In the genomic region with DNA sequence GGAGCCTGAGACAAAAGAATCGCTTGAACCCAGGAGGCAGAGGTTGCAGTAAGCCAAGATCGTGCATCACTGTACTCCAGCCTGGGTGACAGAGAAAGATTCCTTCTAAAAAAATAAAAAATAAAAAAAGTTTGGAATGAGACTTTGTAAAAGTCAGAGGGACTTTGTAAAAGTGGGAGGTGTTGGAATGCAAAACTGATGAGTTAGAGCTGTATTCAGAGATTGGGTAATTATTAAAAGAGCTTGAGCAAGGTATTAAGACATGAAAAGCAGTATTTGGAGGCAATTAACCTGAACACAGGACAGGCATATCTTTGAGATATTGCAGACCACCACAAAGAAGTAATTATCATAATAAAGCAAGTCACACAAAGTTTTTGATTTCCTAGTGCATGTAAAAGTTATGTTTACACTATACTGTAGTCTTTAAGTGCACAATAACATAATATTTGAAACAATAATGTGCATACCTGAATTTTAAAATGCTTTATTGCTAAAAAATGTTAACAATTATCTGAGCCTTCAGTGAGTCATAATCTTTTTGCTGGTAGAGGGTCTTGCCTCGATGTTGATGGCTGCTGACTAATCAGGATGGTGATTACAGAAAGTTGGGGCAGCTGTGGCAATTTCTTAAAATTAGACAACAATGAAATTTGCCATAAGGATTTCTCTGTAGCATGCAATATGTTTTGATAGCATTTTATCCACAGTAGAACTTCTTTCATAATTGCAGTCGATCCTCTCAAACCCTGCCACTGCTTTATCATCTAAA, we compare ENCODE assay signal across 16 cellular contexts.
"Had no signal": no experiment of that assay in that cellular context is flagged by ENCODE, and none has a peak within 500 bp of the region (broad histone marks: within the 10 kb centered on the region; RNA-seq: fewer than 3 reads in every experiment).

No MANE protein-coding gene starts in this region.

- FAIRE-seq: pancreas had no signal

- H3K9me3 ChIP-seq: pancreas, stomach, thoracic aorta had no signal

- H3K9me3 Mint-ChIP-seq: activated naive CD4-positive, alpha-beta T cell treated with anti-CD3 and anti-CD28 coated beads, Interleukin-2, amount 50 U/mL, for 24 hours; neural crest cell had no signal

- H3K27ac Mint-ChIP-seq: activated naive CD4-positive, alpha-beta T cell treated with anti-CD3 and anti-CD28 coated beads, Interleukin-2, amount 50 U/mL, for 24 hours had no signal

- H3K4me1 ChIP-seq: stomach had no signal

- H3K36me3 Mint-ChIP-seq: activated naive CD4-positive, alpha-beta T cell treated with anti-CD3 and anti-CD28 coated beads, Interleukin-2, amount 50 U/mL, for 24 hours had no signal

- DNase-seq: activated CD4-positive, alpha-beta T cell treated with anti-CD3 and anti-CD28 coated beads, Interleukin-2, amount 50 U/mL, for 1 hour; activated CD4-positive, CD25-positive, alpha-beta regulatory T cell; activated effector memory CD4-positive, alpha-beta T cell treated with Interleukin-2 at 50 U/mL for 16 hours; activated T-cell treated with anti-CD3 and anti-CD28 coated beads for 4 hours; amygdala; brain microvascular endothelial cell; foreskin melanocyte; islet precursor cell; pancreas; retina; stomach had no signal

- H3K36me3 ChIP-seq: brain microvascular endothelial cell, pancreas, stomach, thoracic aorta had no signal

- H3K27me3 Mint-ChIP-seq: activated naive CD4-positive, alpha-beta T cell treated with anti-CD3 and anti-CD28 coated beads, Interleukin-2, amount 50 U/mL, for 24 hours had no signal

- H3K27ac ChIP-seq: pancreas, skin epidermis, stomach, thoracic aorta had no signal

- H3K4me3 ChIP-seq: pancreas, skin epidermis, stomach, thoracic aorta had no signal

- ATAC-seq: esophagus mucosa, pancreas had no signal

- H3K4me3 Mint-ChIP-seq: activated naive CD4-positive, alpha-beta T cell treated with anti-CD3 and anti-CD28 coated beads, Interleukin-2, amount 50 U/mL, for 24 hours; neural crest cell had no signal

- H3K27me3 ChIP-seq: brain microvascular endothelial cell, pancreas, stomach had no signal
